8 cellular contexts compared by ENCODE assay signal in genomic region chr12:48979602-48980388, GRCh38. TPM values are rescaled to one million over a fixed set of nuclear protein-coding genes. Genes with fewer than 3 reads are reported as not detected.
A peak's percentile ranks its signal among the peaks of the same experiment; 100 is the strongest.
DNase-seq lines count a peak whose midpoint lies in the region; ATAC-seq, FAIRE-seq and TF ChIP-seq lines count a peak whose summit lies in the region.

No MANE protein-coding gene starts in this region.

- FAIRE-seq in endothelial cell of umbilical vein (lab: Jason Lieb, UNC): no peak

- peaks cover 43% of the 10 kb centered on the region for H3K4me1 Mint-ChIP-seq in T-helper 2 cell treated with Interferon-gamma antibody and Interleukin-4, amounts not matched to agents 5 μg/mL and 100 μg/mL, for 36 hours (ENCODE audit: low read depth)

- H3K27ac ChIP-seq in endothelial cell of umbilical vein (ENCODE audit: insufficient read depth, low read depth, low read length): no peak overlapping the region
- no peak overlapping the region for H3K27ac ChIP-seq in prostate gland

- peaks cover 23% of the 10 kb centered on the region for H3K27me3 ChIP-seq in GM06990 (replicated peaks; ENCODE audit: control insufficient read depth, insufficient read depth, low read length)
- peaks cover 68 to 72% of the 10 kb centered on the region in 2 experiments for H3K27me3 ChIP-seq in endothelial cell of umbilical vein (ENCODE audit: control insufficient read depth in 2 of 2, insufficient read depth in 2 of 2, low read length in 2 of 2)
- H3K27me3 ChIP-seq in prostate gland (replicated peaks; ENCODE audit: insufficient read depth): peaks cover 25% of the 10 kb centered on the region

- H3K4me1 ChIP-seq in endothelial cell of umbilical vein (ENCODE audit: control insufficient read depth, extremely low read depth, insufficient read depth, low read length) (peaks cover 13% of the 10 kb centered on the region), prostate gland (replicated peaks) (peaks cover 12% of the 10 kb centered on the region)

- H2AFZ ChIP-seq in endothelial cell of umbilical vein (ENCODE audit: low read depth, low read length): no peak overlapping the region

- no peaks in the 10 kb centered on the region for H3K79me2 ChIP-seq in endothelial cell of umbilical vein (ENCODE audit: control insufficient read depth, insufficient read depth, low read length)

- intact Hi-C loops in endothelial cell of umbilical vein (cut with micrococcal nuclease) (loop anchor here (5.0 kb wide), 1 partner anchor 52 kb away; the partner anchor contains the start of gene FKBP11), prostate gland (cut with DNase I) (no loop called here)

- no peak overlapping the region for H3K9ac ChIP-seq in endothelial cell of umbilical vein (replicated peaks; ENCODE audit: extremely low read depth, insufficient read depth, low read length)

- H3K9me3 Mint-ChIP-seq in T-helper 2 cell treated with Interferon-gamma antibody and Interleukin-4, amounts not matched to agents 5 μg/mL and 100 μg/mL, for 36 hours: no peaks in the 10 kb centered on the region

- DNase-seq in GM06990 (ENCODE audit: extremely low read depth, insufficient read length) (no peak), endothelial cell of umbilical vein (ENCODE audit: low read depth, low spot score) (no peak), prostate gland (ENCODE audit: low spot score) (no peak), NCI-H510A (lab: John Stamatoyannopoulos, UW) (no peak), NCI-H345 (lab: John Stamatoyannopoulos, UW) (no peak), globus pallidus (ENCODE audit: low spot score) (no peak)
- DNase-seq in T-helper 2 cell treated with Interferon-gamma antibody and Interleukin-4, amounts not matched to agents 5 μg/mL and 100 μg/mL, for 36 hours (ENCODE audit: low spot score): no peak

- no peaks in the 10 kb centered on the region for H4K20me1 ChIP-seq in endothelial cell of umbilical vein (replicated peaks; ENCODE audit: control insufficient read depth, extremely low read depth, insufficient read depth, low read length)

- H3K4me3 ChIP-seq in GM06990 (replicated peaks; ENCODE audit: low read depth, low read length) (peak overlapping the region; percentile 47), endothelial cell of umbilical vein (replicated peaks in 1 of 3; ENCODE audit: insufficient read depth in 1 of 3, low read depth in 1 of 3, low read length in 3 of 3) (no peak overlapping the region), prostate gland (peak overlapping the region; percentile 9 to 10)

- no peak overlapping the region for H3K4me2 ChIP-seq in endothelial cell of umbilical vein (ENCODE audit: insufficient read depth, low read length)

- BruUV-seq in endothelial cell of umbilical vein (replicated peaks; lab: Mats Ljungman, UMichigan): no TSS peak

- CTCF ChIA-PET in endothelial cell of umbilical vein (lab: Charles Lee): interaction anchor here (0.7 to 11.2 kb wide), 10 partner anchors 8 to 127 kb away, joined by 3 to 175 read pairs (median 5); partner anchors contain the start of genes ARF3, DDN and WNT10B

- H3K36me3 ChIP-seq in GM06990 (ENCODE audit: control insufficient read depth, insufficient read depth, low read length) (no peaks in the 10 kb centered on the region), endothelial cell of umbilical vein (ENCODE audit: control insufficient read depth in 2 of 2, extremely low read depth in 1 of 2, insufficient read depth in 2 of 2, low read length in 2 of 2) (no peaks in the 10 kb centered on the region), prostate gland (no peaks in the 10 kb centered on the region)

- POLR2A ChIA-PET in endothelial cell of umbilical vein (lab: Charles Lee): no interaction called here

- H3K9me3 ChIP-seq in endothelial cell of umbilical vein (replicated peaks; ENCODE audit: control insufficient read depth, insufficient read depth, low read length): no peaks in the 10 kb centered on the region
- no peaks in the 10 kb centered on the region for H3K9me3 ChIP-seq in prostate gland

- dilution Hi-C loops in endothelial cell of umbilical vein (cut with MboI; ENCODE audit: extremely low pct_ligation_motif_present, low sequenced_read_pairs): no loop called here

- ATAC-seq in GM18861 (IDR thresholded peaks at IDR 0.05; ENCODE audit: unreplicated experiment): no peak

- no peaks in the 10 kb centered on the region for H3K36me3 Mint-ChIP-seq in T-helper 2 cell treated with Interferon-gamma antibody and Interleukin-4, amounts not matched to agents 5 μg/mL and 100 μg/mL, for 36 hours (ENCODE audit: low read depth)

- TF ChIP-seq CTCF in GM06990 (IDR thresholded peaks at IDR 0.05; ENCODE audit: insufficient read depth, low read length, poor library complexity, severe bottlenecking) (no peak), endothelial cell of umbilical vein (IDR thresholded peaks at IDR 0.05; ENCODE audit: extremely low read depth in 1 of 2, insufficient read depth in 1 of 2, low read depth in 1 of 2, low read length in 2 of 2) (no peak), prostate gland (IDR thresholded peaks at IDR 0.05) (no peak)

- H3K4me3 Mint-ChIP-seq in T-helper 2 cell treated with Interferon-gamma antibody and Interleukin-4, amounts not matched to agents 5 μg/mL and 100 μg/mL, for 36 hours: peak overlapping the region; percentile 79

- H3K27me3 Mint-ChIP-seq in T-helper 2 cell treated with Interferon-gamma antibody and Interleukin-4, amounts not matched to agents 5 μg/mL and 100 μg/mL, for 36 hours (ENCODE audit: low read depth): peaks cover 88% of the 10 kb centered on the region

- 1% methylated on average over 55 of the region's 55 CpGs for WGBS in prostate gland

- TF ChIP-seq POLR2A in endothelial cell of umbilical vein (IDR thresholded peaks at IDR 0.05; ENCODE audit: low read depth, low read length): no peak
- TF ChIP-seq POLR2A in prostate gland (IDR thresholded peaks at IDR 0.05): no peak

- H3K9me1 ChIP-seq in endothelial cell of umbilical vein (replicated peaks; ENCODE audit: control insufficient read depth, extremely low read depth, insufficient read depth, low read length): no peaks in the 10 kb centered on the region

- peak overlapping the region; percentile 20 for H3K27ac Mint-ChIP-seq in T-helper 2 cell treated with Interferon-gamma antibody and Interleukin-4, amounts not matched to agents 5 μg/mL and 100 μg/mL, for 36 hours

TF ChIP-seq in endothelial cell of umbilical vein, 7 proteins besides CTCF, POLR2A, EP300 and RAD21 (continues in another document):
- no peak for TF ChIP-seq FOS (IDR thresholded peaks at IDR 0.05; ENCODE audit: borderline replicate concordance, insufficient read depth, low read length)

RNA-seq across cellular contexts. Expression of gene WNT1, which starts 1.7 kb away (rescaled TPM):
- total RNA-seq in endothelial cell of umbilical vein: not detected in 2 replicates
- polyA plus RNA-seq in endothelial cell of umbilical vein: not detected in 2 replicates
- polyA plus RNA-seq in endothelial cell of umbilical vein (2011; cell fraction: cytosol; rRNA removed): not detected in 2 replicates
- not detected in 2 replicates for polyA plus RNA-seq in endothelial cell of umbilical vein (2011; cell fraction: nucleus; rRNA removed)
- polyA plus RNA-seq in endothelial cell of umbilical vein (2012): not detected in 2 replicates
- not detected in 2 replicates for polyA minus RNA-seq in endothelial cell of umbilical vein
- polyA minus RNA-seq in endothelial cell of umbilical vein (2011; cell fraction: cytosol; rRNA and poly(A)+ RNA removed): not detected
- polyA minus RNA-seq in endothelial cell of umbilical vein (2011; cell fraction: nucleus; rRNA and poly(A)+ RNA removed): not detected in 2 replicates
- not detected for total RNA-seq in prostate gland

RNA-seq across cellular contexts. Expression of gene WNT10B, which starts 8.3 kb away (rescaled TPM):
- total RNA-seq in endothelial cell of umbilical vein: not detected in 2 replicates
- polyA plus RNA-seq in endothelial cell of umbilical vein: 0.04 and 0.14 TPM in 2 replicates
- polyA plus RNA-seq in endothelial cell of umbilical vein (2011; cell fraction: cytosol; rRNA removed): 0.05 and 0.10 TPM in 2 replicates
- polyA plus RNA-seq in endothelial cell of umbilical vein (2011; cell fraction: nucleus; rRNA removed): 0.07 TPM in 1 of 2 replicates, not detected in the other
- polyA plus RNA-seq in endothelial cell of umbilical vein (2012): 0.15 and 0.24 TPM in 2 replicates
- 0.70 TPM in 1 of 2 replicates, not detected in the other for polyA minus RNA-seq in endothelial cell of umbilical vein
- 2.5 TPM for polyA minus RNA-seq in endothelial cell of umbilical vein (2011; cell fraction: cytosol; rRNA and poly(A)+ RNA removed)
- polyA minus RNA-seq in endothelial cell of umbilical vein (2011; cell fraction: nucleus; rRNA and poly(A)+ RNA removed): not detected in 2 replicates
- 1 to 10 TPM in 1 of 2 donors, not detected in 1; 1.1 TPM for total RNA-seq in prostate gland

RNA-seq across cellular contexts. Expression of gene DDN, which starts 19.4 kb away (rescaled TPM):
- total RNA-seq in endothelial cell of umbilical vein (0.22 and 0.42 TPM in 2 replicates), prostate gland (1 to 10 TPM in 1 of 2 donors, not detected in 1; 1.0 TPM)
- 0.06 and 0.07 TPM in 2 replicates for polyA plus RNA-seq in endothelial cell of umbilical vein
- polyA plus RNA-seq in endothelial cell of umbilical vein (2011; cell fraction: cytosol; rRNA removed): 0.06 and 0.08 TPM in 2 replicates
- 0.22 and 0.50 TPM in 2 replicates for polyA plus RNA-seq in endothelial cell of umbilical vein (2011; cell fraction: nucleus; rRNA removed)
- polyA plus RNA-seq in endothelial cell of umbilical vein (2012): 0.26 and 0.31 TPM in 2 replicates
- 0.06 and 0.12 TPM in 2 replicates for polyA minus RNA-seq in endothelial cell of umbilical vein
- polyA minus RNA-seq in endothelial cell of umbilical vein (2011; cell fraction: cytosol; rRNA and poly(A)+ RNA removed): 2.7 TPM
- 0.19 and 0.24 TPM in 2 replicates for polyA minus RNA-seq in endothelial cell of umbilical vein (2011; cell fraction: nucleus; rRNA and poly(A)+ RNA removed)

RNA-seq across cellular contexts. Expression of gene ARF3, which starts 22.5 kb away (rescaled TPM):
- total RNA-seq in endothelial cell of umbilical vein (172 and 187 TPM in 2 replicates), prostate gland (10 to 100 TPM; 87.6 to 92.4 TPM)
- polyA plus RNA-seq in endothelial cell of umbilical vein: 138 and 149 TPM in 2 replicates
- 212 and 244 TPM in 2 replicates for polyA plus RNA-seq in endothelial cell of umbilical vein (2011; cell fraction: cytosol; rRNA removed)
- 167 and 199 TPM in 2 replicates for polyA plus RNA-seq in endothelial cell of umbilical vein (2011; cell fraction: nucleus; rRNA removed)
- 165 and 188 TPM in 2 replicates for polyA plus RNA-seq in endothelial cell of umbilical vein (2012)
- polyA minus RNA-seq in endothelial cell of umbilical vein: 179 and 190 TPM in 2 replicates
- 74.8 TPM for polyA minus RNA-seq in endothelial cell of umbilical vein (2011; cell fraction: cytosol; rRNA and poly(A)+ RNA removed)
- polyA minus RNA-seq in endothelial cell of umbilical vein (2011; cell fraction: nucleus; rRNA and poly(A)+ RNA removed): 45.0 and 53.9 TPM in 2 replicates

RNA-seq across cellular contexts. Expression of gene PRKAG1, which starts 38.8 kb away (rescaled TPM):
- total RNA-seq in endothelial cell of umbilical vein (50.0 and 54.9 TPM in 2 replicates), prostate gland (10 to 100 TPM; 53.9 to 55.4 TPM)
- 52.1 and 59.5 TPM in 2 replicates for polyA plus RNA-seq in endothelial cell of umbilical vein
- 58.4 and 63.5 TPM in 2 replicates for polyA plus RNA-seq in endothelial cell of umbilical vein (2011; cell fraction: cytosol; rRNA removed)
- polyA plus RNA-seq in endothelial cell of umbilical vein (2011; cell fraction: nucleus; rRNA removed): 49.4 and 50.8 TPM in 2 replicates
- polyA plus RNA-seq in endothelial cell of umbilical vein (2012): 49.7 and 56.2 TPM in 2 replicates
- polyA minus RNA-seq in endothelial cell of umbilical vein: 47.0 and 53.3 TPM in 2 replicates
- 40.7 TPM for polyA minus RNA-seq in endothelial cell of umbilical vein (2011; cell fraction: cytosol; rRNA and poly(A)+ RNA removed)
- polyA minus RNA-seq in endothelial cell of umbilical vein (2011; cell fraction: nucleus; rRNA and poly(A)+ RNA removed): 17.3 and 22.1 TPM in 2 replicates

Comparison
In these comparisons a context has a peak if more than half of its experiments do, and no peak if none do; other contexts are left out.
1. H3K4me3 ChIP-seq: peak in GM06990 (single experiment) and prostate gland (2 of 2); none in endothelial cell of umbilical vein (0 of 3).